In genomic region chr5:36090033-36090432, GRCh38 we compare ENCODE assay signal across 7 cellular contexts. TPM values are rescaled to one million over a fixed set of nuclear protein-coding genes. Genes with fewer than 3 reads are reported as not detected.
A peak's percentile ranks its signal among the peaks of the same experiment; 100 is the strongest.
DNase-seq lines count a peak whose midpoint lies in the region; ATAC-seq and TF ChIP-seq lines count a peak whose summit lies in the region.

No MANE protein-coding gene starts in this region.

- no peak overlapping the region for H2AFZ ChIP-seq in Karpas-422 (ENCODE audit: low read length)

- POLR2A ChIA-PET in WTC11 (lab: Charles Lee) = interaction anchor here (1.1 to 1.7 kb wide), 2 partner anchors 11 to 13 kb away, joined by 3 read pairs; no protein-coding TSS in a partner anchor
- POLR2A ChIA-PET in naive thymus-derived CD4-positive, alpha-beta T cell (lab: Charles Lee) = interaction anchor here (1.0 kb wide), 1 partner anchor 29 kb away, joined by 3 read pairs; no protein-coding TSS in a partner anchor
- POLR2A ChIA-PET in T-cell (lab: Charles Lee) = no interaction called here

- TF ChIP-seq CTCF in GM12865 (IDR thresholded peaks at IDR 0.05; ENCODE audit: insufficient read depth, low read depth, low read length, missing control alignments) (peak; percentile 52), WTC11 (IDR thresholded peaks at IDR 0.05) (no peak)

- no peaks in the 10 kb centered on the region for H4K20me1 ChIP-seq in Karpas-422 (ENCODE audit: insufficient read depth, low read depth, low read length)

- H3K9me2 ChIP-seq in Karpas-422 (replicated peaks; ENCODE audit: insufficient read depth, low read length) = no peaks in the 10 kb centered on the region

- CTCF ChIA-PET in WTC11 (lab: Charles Lee) (interaction anchor here (0.7 to 4.1 kb wide), 10 partner anchors 9 to 416 kb away, joined by 3 to 86 read pairs (median 6); partner anchors contain the start of genes LMBRD2, SKP2 and UGT3A2), T-cell (lab: Charles Lee) (interaction anchor here in 1 of 2 donors (0.6 to 1.0 kb wide), 2 partner anchors 11 to 415 kb away, joined by 3 to 6 read pairs; no protein-coding TSS in a partner anchor)
- CTCF ChIA-PET in naive thymus-derived CD4-positive, alpha-beta T cell (lab: Charles Lee) = no interaction called here

- H3K36me3 Mint-ChIP-seq in WTC11 = no peaks in the 10 kb centered on the region; the same call in 1 of the 2 replicates
- no peaks in the 10 kb centered on the region for H3K36me3 Mint-ChIP-seq in naive thymus-derived CD4-positive, alpha-beta T cell
- H3K36me3 Mint-ChIP-seq in T-cell = no peaks in the 10 kb centered on the region

- intact Hi-C loops in naive thymus-derived CD4-positive, alpha-beta T cell (cut with micrococcal nuclease) = no loop called here

- H3K9me3 Mint-ChIP-seq in WTC11 = peaks cover 21% of the 10 kb centered on the region
- peaks cover 0 to 25% (median 10%) of the 10 kb centered on the region in 11 donors for H3K9me3 Mint-ChIP-seq in naive thymus-derived CD4-positive, alpha-beta T cell
- peaks cover 6 to 11% (median 11%) of the 10 kb centered on the region in 3 donors for H3K9me3 Mint-ChIP-seq in T-cell

- no peaks in the 10 kb centered on the region for H3K4me1 ChIP-seq in Karpas-422 (ENCODE audit: low read length)
- H3K4me1 ChIP-seq in naive thymus-derived CD4-positive, alpha-beta T cell (ENCODE audit: control insufficient read depth in 2 of 2, insufficient read depth in 2 of 2, low read length in 2 of 2) = no peaks in the 10 kb centered on the region

- peak; percentile 58 for DNase-seq in GM12865 (ENCODE audit: low read depth)
- DNase-seq in Karpas-422 = peak; percentile 68
- DNase-seq in WTC11 (ENCODE audit: low spot score) = peak; percentile 56
- DNase-seq in naive thymus-derived CD4-positive, alpha-beta T cell = no peak
- DNase-seq in T-cell = no peak
- DNase-seq in GM19240 (ENCODE audit: insufficient read length, low spot score) = no peak

- no peak overlapping the region for H3K4me3 ChIP-seq in GM12865 (ENCODE audit: low read depth, low read length)
- no peak overlapping the region for H3K4me3 ChIP-seq in Karpas-422 (ENCODE audit: low read length)
- H3K4me3 ChIP-seq in naive thymus-derived CD4-positive, alpha-beta T cell (ENCODE audit: low read length) = no peak overlapping the region

- H3K9ac ChIP-seq in Karpas-422 (ENCODE audit: low read length) = no peak overlapping the region

- H3K9me3 ChIP-seq in Karpas-422 (ENCODE audit: low read length) = no peaks in the 10 kb centered on the region
- H3K9me3 ChIP-seq in naive thymus-derived CD4-positive, alpha-beta T cell (ENCODE audit: control insufficient read depth in 2 of 3, low read length in 3 of 3) = no peaks in the 10 kb centered on the region

- H3K79me2 ChIP-seq in Karpas-422 (ENCODE audit: low read length) = no peaks in the 10 kb centered on the region

- no peak overlapping the region for H3K4me2 ChIP-seq in Karpas-422 (ENCODE audit: low read depth, low read length, poor library complexity, severe bottlenecking)

- H3K27me3 Mint-ChIP-seq in WTC11 (ENCODE audit: low read depth) = 0 out of 2 replicates have a peak, but pooled peaks cover 1% of the 10 kb centered on the region
- H3K27me3 Mint-ChIP-seq in naive thymus-derived CD4-positive, alpha-beta T cell = peaks cover 11 to 18% (median 14%) of the 10 kb centered on the region in 5 donors
- H3K27me3 Mint-ChIP-seq in T-cell = peaks cover 6 to 12% of the 10 kb centered on the region in 2 donors

- peak overlapping the region; percentile 74 for H3K27ac Mint-ChIP-seq in WTC11
- H3K27ac Mint-ChIP-seq in naive thymus-derived CD4-positive, alpha-beta T cell = no peak overlapping the region
- H3K27ac Mint-ChIP-seq in T-cell = no peak overlapping the region

- H3K4me3 Mint-ChIP-seq in WTC11 = no peak overlapping the region
- H3K4me3 Mint-ChIP-seq in naive thymus-derived CD4-positive, alpha-beta T cell = no peak overlapping the region
- H3K4me3 Mint-ChIP-seq in T-cell = no peak overlapping the region

- ATAC-seq in GM21526 (IDR thresholded peaks at IDR 0.05; ENCODE audit: low FRiP score, unreplicated experiment) = peak; percentile 81
- ATAC-seq in WTC11 = peak; percentile 95
- ATAC-seq in naive thymus-derived CD4-positive, alpha-beta T cell = peak; percentile 38
- no peak for ATAC-seq in T-cell (replicated peaks in 1 of 4)

- H3K36me3 ChIP-seq in Karpas-422 (ENCODE audit: insufficient read depth, low read length) = no peaks in the 10 kb centered on the region
- no peaks in the 10 kb centered on the region for H3K36me3 ChIP-seq in naive thymus-derived CD4-positive, alpha-beta T cell (ENCODE audit: control insufficient read depth in 2 of 3, insufficient read depth in 3 of 3, low read length in 3 of 3)

- H3K27ac ChIP-seq in Karpas-422 (ENCODE audit: low read length) = no peak overlapping the region
- no peak overlapping the region for H3K27ac ChIP-seq in naive thymus-derived CD4-positive, alpha-beta T cell (ENCODE audit: low read depth, low read length)

- H3K4me1 Mint-ChIP-seq in WTC11 (peaks cover 4% of the 10 kb centered on the region; the same call in 1 of the 2 replicates), T-cell (no peaks in the 10 kb centered on the region)
- no peaks in the 10 kb centered on the region for H3K4me1 Mint-ChIP-seq in naive thymus-derived CD4-positive, alpha-beta T cell

- no peaks in the 10 kb centered on the region for H3K27me3 ChIP-seq in Karpas-422 (ENCODE audit: low read length)
- H3K27me3 ChIP-seq in naive thymus-derived CD4-positive, alpha-beta T cell (ENCODE audit: control insufficient read depth in 2 of 2, insufficient read depth in 2 of 2, low read length in 2 of 2) = no peaks in the 10 kb centered on the region

TF ChIP-seq in WTC11, 78 proteins besides CTCF, POLR2A, EP300 and RAD21:
- TF ChIP-seq ZNF416 (CRISPR knock-in tag; IDR thresholded peaks at IDR 0.05) (no peak), SOX15 (CRISPR knock-in tag; IDR thresholded peaks at IDR 0.05) (no peak), FOXP4 (CRISPR knock-in tag; IDR thresholded peaks at IDR 0.05) (no peak), ZNF263 (CRISPR knock-in tag; IDR thresholded peaks at IDR 0.05; ENCODE audit: low read depth) (no peak), MAX (CRISPR knock-in tag; IDR thresholded peaks at IDR 0.05) (no peak), ZNF425 (CRISPR knock-in tag; conservative IDR thresholded peaks at IDR 0.05) (no peak), STAT6 (CRISPR knock-in tag; conservative IDR thresholded peaks at IDR 0.05; ENCODE audit: low read depth) (no peak)

RNA-seq across cellular contexts. Expression of gene UGT3A2, which starts 23.4 kb away (rescaled TPM):
- not detected in 2 replicates for total RNA-seq in Karpas-422 (2014; rRNA removed; shearing (Covaris generic); ENCODE audit: low replicate concordance)
- total RNA-seq in WTC11 (2021) (13.6 to 16.5 TPM (median 15.7 TPM) in 3 replicates), T-cell (not detected)
- under 1 TPM in 1 of 5 experiments, not detected in 4; 0.39 TPM for total RNA-seq in naive thymus-derived CD4-positive, alpha-beta T cell
- polyA plus RNA-seq in naive thymus-derived CD4-positive, alpha-beta T cell = under 1 TPM in 1 of 2 donors, not detected in 1; 0.94 TPM

Comparison
In these comparisons a context has a peak if more than half of its experiments do, and no peak if none do; other contexts are left out.
1. DNase-seq: peak in GM12865 (single experiment), Karpas-422 (single experiment) and WTC11 (single experiment); none in naive thymus-derived CD4-positive, alpha-beta T cell (0 of 9), T-cell (0 of 34) and GM19240 (single experiment).
2. ATAC-seq: peak in GM21526 (single experiment), WTC11 (single experiment) and naive thymus-derived CD4-positive, alpha-beta T cell (single experiment); none in T-cell (0 of 4).
3. RNA of gene UGT3A2, which starts 23.4 kb away (total RNA-seq): 13.6 to 16.5 TPM in WTC11; not detected in T-cell, not detected in Karpas-422 and 0.39 TPM in naive thymus-derived CD4-positive, alpha-beta T cell; every median in the first group is over 10 times any median in the second.
4. POLR2A ChIA-PET loops: an anchor here in WTC11 (1.1 to 1.7 kb wide) and naive thymus-derived CD4-positive, alpha-beta T cell (1.0 kb wide); none called in T-cell.